ENCODE assay signal across 8 cellular contexts in the genomic region with DNA sequence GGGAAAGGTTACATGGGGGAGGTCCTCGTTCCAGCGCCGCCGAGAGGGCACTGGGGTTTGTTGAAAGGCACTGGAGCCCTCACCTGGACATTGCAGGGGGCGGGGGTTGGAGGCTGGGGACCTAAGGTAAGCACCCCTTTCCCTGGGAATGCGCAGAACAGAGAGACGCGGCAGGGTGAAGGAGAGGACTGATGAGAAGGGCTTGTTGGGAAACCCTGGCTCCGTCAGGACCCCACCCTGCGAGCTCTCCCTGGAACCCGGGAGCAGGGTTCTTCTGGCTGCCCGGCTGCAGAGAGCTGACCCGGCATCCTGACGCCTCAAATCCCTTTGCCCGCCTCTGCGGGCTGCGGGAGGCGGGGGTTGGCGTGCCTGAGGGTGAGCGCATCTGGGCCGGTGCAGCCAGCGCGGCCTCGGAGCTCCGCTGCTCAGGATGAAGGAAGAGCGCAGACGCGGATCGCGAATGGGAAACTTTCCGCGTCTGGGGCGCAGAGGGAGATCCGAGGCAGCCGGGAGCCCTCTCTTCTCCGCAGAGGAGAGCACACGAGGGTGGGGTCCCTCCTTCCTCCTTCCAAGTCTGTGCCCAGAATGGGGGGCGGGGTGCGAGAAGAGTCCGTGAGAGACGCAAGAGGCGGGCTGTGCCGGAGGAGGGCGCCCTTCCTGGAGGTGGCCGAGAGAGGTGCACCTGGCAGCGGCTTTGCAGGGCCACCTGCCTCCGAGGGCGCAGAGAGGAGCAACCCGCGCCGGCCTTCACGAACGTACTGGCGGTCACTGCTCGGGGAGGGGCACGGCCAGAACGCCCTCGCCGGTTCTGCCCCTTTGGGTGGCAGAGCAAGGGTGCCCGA. TPM values are rescaled to one million over a fixed set of nuclear protein-coding genes. Genes with fewer than 3 reads are reported as not detected.
A peak's percentile ranks its signal among the peaks of the same experiment; 100 is the strongest.
DNase-seq lines count a peak whose midpoint lies in the region; ATAC-seq and TF ChIP-seq lines count a peak whose summit lies in the region.

No MANE protein-coding gene starts in this region.

- H3K4me3 Mint-ChIP-seq in effector memory CD8-positive, alpha-beta T cell = peak overlapping the region; percentile 12 to 40

- DNase-seq in DMS53 (lab: John Stamatoyannopoulos, UW) (peak; percentile 81), NCI-H2107 (lab: John Stamatoyannopoulos, UW) (peak; percentile 54), HK-2 (ENCODE audit: unreplicated experiment) (no peak)
- no peak for DNase-seq in effector memory CD8-positive, alpha-beta T cell

- peaks cover 68 to 93% of the 10 kb centered on the region in 2 donors for H3K27me3 Mint-ChIP-seq in effector memory CD8-positive, alpha-beta T cell

- H3K27ac ChIP-seq in neural cell (ENCODE audit: low read length) = no peak overlapping the region

- peaks cover 54% of the 10 kb centered on the region for H3K27me3 ChIP-seq in neural cell (ENCODE audit: insufficient read depth, low read depth, low read length)

- peaks cover 0 to 9% of the 10 kb centered on the region in 2 donors for H3K4me1 Mint-ChIP-seq in effector memory CD8-positive, alpha-beta T cell (ENCODE audit: low read depth in 2 of 2)

- H3K4me3 ChIP-seq in neural cell (ENCODE audit: low read length) = peak overlapping the region; percentile 74

- H3K4me2 ChIP-seq in neural cell (ENCODE audit: low read length) = peak overlapping the region; percentile 68

- no peaks in the 10 kb centered on the region for H3K36me3 Mint-ChIP-seq in effector memory CD8-positive, alpha-beta T cell (ENCODE audit: insufficient read depth)

- H3K9me3 ChIP-seq in neural cell (ENCODE audit: low read length) = no peaks in the 10 kb centered on the region

- no peaks in the 10 kb centered on the region for H3K9me2 ChIP-seq in neural cell (ENCODE audit: insufficient read depth, low read length)

- no peaks in the 10 kb centered on the region for H3K9me3 Mint-ChIP-seq in effector memory CD8-positive, alpha-beta T cell

- no peaks in the 10 kb centered on the region for H3F3A ChIP-seq in neural cell (ENCODE audit: insufficient read depth, low read length, poor library complexity, severe bottlenecking)

- peak; percentile 64 for TF ChIP-seq RAD21 in neural cell (conservative IDR thresholded peaks at IDR 0.05)

- no peak overlapping the region for H3K27ac Mint-ChIP-seq in effector memory CD8-positive, alpha-beta T cell

- ATAC-seq in effector memory CD8-positive, alpha-beta T cell (replicated peaks) = no peak
- ATAC-seq in HG02759 (IDR thresholded peaks at IDR 0.05; ENCODE audit: unreplicated experiment) = no peak
- ATAC-seq in GM18907 (IDR thresholded peaks at IDR 0.05; ENCODE audit: unreplicated experiment) = no peak
- no peak for ATAC-seq in GM21576 (IDR thresholded peaks at IDR 0.05; ENCODE audit: unreplicated experiment)

- H3K9ac ChIP-seq in neural cell (ENCODE audit: low read length) = peak overlapping the region; percentile 39

- H2AFZ ChIP-seq in neural cell (ENCODE audit: low read depth, low read length) = no peak overlapping the region

- H4K20me1 ChIP-seq in neural cell (ENCODE audit: insufficient read depth) = no peaks in the 10 kb centered on the region

- no peak for TF ChIP-seq EP300 in neural cell (conservative IDR thresholded peaks at IDR 0.05; ENCODE audit: poor library complexity, severe bottlenecking)

- no peaks in the 10 kb centered on the region for H3K79me2 ChIP-seq in neural cell (replicated peaks; ENCODE audit: insufficient read depth, low read length)

- H3K36me3 ChIP-seq in neural cell (ENCODE audit: insufficient read depth, low read length) = no peaks in the 10 kb centered on the region

- peak; percentile 80 for TF ChIP-seq CTCF in neural cell (IDR thresholded peaks at IDR 0.05; ENCODE audit: poor library complexity, severe bottlenecking)

TF ChIP-seq in neural cell, 6 proteins besides CTCF, POLR2A, EP300 and RAD21:
- TF ChIP-seq TAF1 (IDR thresholded peaks at IDR 0.05; ENCODE audit: low read depth) (no peak), SMC3 (conservative IDR thresholded peaks at IDR 0.05; ENCODE audit: poor library complexity) (peak; percentile 75)

RNA-seq across cellular contexts. Expression of gene IGSF21, which starts 2.4 kb away (rescaled TPM):
- 2.2 and 2.4 TPM in 2 replicates for polyA plus RNA-seq in neural cell
- 3.6 and 3.7 TPM in 2 replicates for polyA minus RNA-seq in neural cell

Comparison
In these comparisons a context has a peak if more than half of its experiments do, and no peak if none do; other contexts are left out.
1. DNase-seq: peak in DMS53 (single experiment) and NCI-H2107 (single experiment); none in effector memory CD8-positive, alpha-beta T cell (0 of 3) and HK-2 (single experiment).